In genomic region chr15:90465930-90466567, GRCh38 we compare ENCODE assay signal across 16 cellular contexts.
A peak's percentile ranks its signal among the peaks of the same experiment; 100 is the strongest.
DNase-seq lines count a peak whose midpoint lies in the region; ATAC-seq, FAIRE-seq and TF ChIP-seq lines count a peak whose summit lies in the region.
"Had no signal": no experiment of that assay in that cellular context is flagged by ENCODE, and none has a peak within 500 bp of the region (broad histone marks: within the 10 kb centered on the region; RNA-seq: fewer than 3 reads in every experiment).

No MANE protein-coding gene starts in this region.

- peak; percentile 52 to 59 for ATAC-seq in gastrocnemius medialis
- ATAC-seq: GM23338 had no signal

- H3K4me3 ChIP-seq in gastrocnemius medialis (no peak overlapping the region), lower leg skin (ENCODE audit: low read depth, poor library complexity, severe bottlenecking) (no peak overlapping the region)
- H3K4me3 ChIP-seq: GM23338 had no signal

- intact Hi-C loops in gastrocnemius medialis (cut with DNase I; ENCODE audit: low total_unique reads) (loop anchor here (10.0 kb wide), 1 partner anchor 361 kb away; the partner anchor contains the start of gene IDH2), lower leg skin (cut with DNase I; ENCODE audit: low total_unique reads) (no loop called here)

- TF ChIP-seq POLR2A in gastrocnemius medialis (IDR thresholded peaks at IDR 0.05) (no peak), lower leg skin (IDR thresholded peaks at IDR 0.05) (no peak)

- H3K27ac ChIP-seq in gastrocnemius medialis, result peak overlapping the region; percentile 84 to 89 (median 86)
- H3K27ac ChIP-seq: epithelial cell of prostate had no signal

- TF ChIP-seq CTCF in gastrocnemius medialis (IDR thresholded peaks at IDR 0.05 in 4 of 5, conservative IDR thresholded peaks at IDR 0.05 in 1 of 5), result no peak
- TF ChIP-seq CTCF in lower leg skin (IDR thresholded peaks at IDR 0.05), result no peak
- TF ChIP-seq CTCF in D721Med (IDR thresholded peaks at IDR 0.05; ENCODE audit: insufficient read depth, missing control alignments), result no peak

- in situ Hi-C loops in gastrocnemius medialis (cut with MboI; ENCODE audit: low sequenced_read_pairs in 4 of 4), result no loop called here

- H3K36me3 ChIP-seq in gastrocnemius medialis, result peaks cover 0 to 54% of the 10 kb centered on the region in 2 donors

- DNase-seq in EL (peak; percentile 23), amniotic epithelial cell (ENCODE audit: low read depth) (peak; percentile 21), fibroblast of gingiva (ENCODE audit: low read depth) (peak; percentile 52), gastrocnemius medialis (peak; percentile 19 to 46), lower leg skin (ENCODE audit: low spot score in 2 of 2) (no peak), D721Med (ENCODE audit: insufficient read length, low spot score) (no peak), NCI-H2107 (lab: John Stamatoyannopoulos, UW) (no peak), frontal cortex (ENCODE audit: low spot score in 2 of 2) (no peak)
- DNase-seq: C1 segment of cervical spinal cord, midbrain, NCI-H1694 treated with DMSO at 0.1 percent for 48 hours, NCI-H526 treated with DMSO at 0.1 percent for 48 hours, RPMI8226 had no signal

- FAIRE-seq in D721Med (lab: Jason Lieb, UNC) (no peak), frontal cortex (lab: Jason Lieb, UNC) (no peak)
- FAIRE-seq: urothelium cell line had no signal

- peaks cover 50 to 57% of the 10 kb centered on the region in 2 donors for H3K4me1 ChIP-seq in gastrocnemius medialis

- H3K9me3 ChIP-seq in gastrocnemius medialis, result no peaks in the 10 kb centered on the region

- H3K27me3 ChIP-seq in gastrocnemius medialis, result no peaks in the 10 kb centered on the region

- WGBS in lower leg skin, 2 donors, result 60 to 75% methylated on average over 3 of the region's 3 CpGs

Comparison
In these comparisons a context has a peak if more than half of its experiments do, and no peak if none do; other contexts are left out.
1. DNase-seq: peak in EL (single experiment), amniotic epithelial cell (single experiment), fibroblast of gingiva (single experiment) and gastrocnemius medialis (2 of 2); none in lower leg skin (0 of 2), D721Med (single experiment), NCI-H2107 (single experiment) and frontal cortex (0 of 2).